ENCODE assay signal across 16 cellular contexts in the genomic region with DNA sequence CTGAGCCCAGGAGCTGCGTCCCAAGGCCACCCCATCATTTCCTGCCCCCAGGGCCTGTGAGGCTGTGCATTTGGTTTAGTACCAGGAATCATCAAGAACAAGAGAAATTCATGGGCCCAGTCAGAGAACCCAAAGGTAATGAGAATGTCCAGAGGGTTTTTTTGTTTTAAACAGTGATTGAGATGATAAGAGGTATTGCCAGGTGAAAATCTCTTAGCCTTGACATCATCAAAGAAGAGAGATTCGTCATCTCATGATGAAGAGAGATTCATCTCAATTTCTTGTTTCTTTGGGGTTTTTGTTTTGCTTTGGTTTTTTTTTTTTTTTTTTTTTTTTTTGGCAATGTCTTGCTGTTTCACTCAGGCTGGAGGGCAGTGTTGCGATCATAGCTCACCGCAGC.
DNase-seq lines count a peak whose midpoint lies in the region; ATAC-seq and TF ChIP-seq lines count a peak whose summit lies in the region.
"Had no signal": no experiment of that assay in that cellular context is flagged by ENCODE, and none has a peak within 500 bp of the region (broad histone marks: within the 10 kb centered on the region; RNA-seq: fewer than 3 reads in every experiment).

No MANE protein-coding gene starts in this region.

- CTCF ChIA-PET in activated CD4-positive, alpha-beta memory T cell treated with anti-CD3 and anti-CD28 coated beads for 36 hours (lab: Charles Lee), result no interaction called here
- CTCF ChIA-PET in activated CD4-positive, alpha-beta memory T cell treated with anti-CD3 and anti-CD28 coated beads, Interleukin-2, amount 10 ng/mL, durations not matched to agents 7 days and 5 days (lab: Charles Lee), result no interaction called here

- no peak overlapping the region for H3K27ac Mint-ChIP-seq in activated CD4-positive, alpha-beta memory T cell treated with anti-CD3 and anti-CD28 coated beads for 36 hours
- H3K27ac Mint-ChIP-seq in activated CD4-positive, alpha-beta memory T cell treated with anti-CD3 and anti-CD28 coated beads, Interleukin-2, amount 10 ng/mL, durations not matched to agents 7 days and 5 days, result no peak overlapping the region
- peak overlapping the region; percentile 76 for H3K27ac Mint-ChIP-seq in activated T-helper 17 cell treated with anti-CD3 and anti-CD28 coated beads, Interleukin-2, amount 50 U/mL, for 72 hours
- H3K27ac Mint-ChIP-seq: CD14-positive monocyte; CD8-positive, alpha-beta T cell had no signal

- peaks cover 23% of the 10 kb centered on the region for H3K36me3 Mint-ChIP-seq in activated CD4-positive, alpha-beta memory T cell treated with anti-CD3 and anti-CD28 coated beads for 36 hours
- peaks cover 30% of the 10 kb centered on the region for H3K36me3 Mint-ChIP-seq in activated CD4-positive, alpha-beta memory T cell treated with anti-CD3 and anti-CD28 coated beads, Interleukin-2, amount 10 ng/mL, durations not matched to agents 7 days and 5 days (ENCODE audit: low read depth)
- peaks cover 37% of the 10 kb centered on the region for H3K36me3 Mint-ChIP-seq in activated T-helper 17 cell treated with anti-CD3 and anti-CD28 coated beads, Interleukin-2, amount 50 U/mL, for 72 hours (ENCODE audit: low read depth)
- H3K36me3 Mint-ChIP-seq: IgD-negative memory B cell had no signal

- H3K27me3 ChIP-seq in right cardiac atrium (ENCODE audit: control insufficient read depth, insufficient read depth), result no peaks in the 10 kb centered on the region
- H3K27me3 ChIP-seq in BE2C, result no peaks in the 10 kb centered on the region

- H3K4me1 Mint-ChIP-seq in activated CD4-positive, alpha-beta memory T cell treated with anti-CD3 and anti-CD28 coated beads for 36 hours (ENCODE audit: low read depth), result peaks cover 80% of the 10 kb centered on the region
- H3K4me1 Mint-ChIP-seq in activated CD4-positive, alpha-beta memory T cell treated with anti-CD3 and anti-CD28 coated beads, Interleukin-2, amount 10 ng/mL, durations not matched to agents 7 days and 5 days, result peaks cover 38% of the 10 kb centered on the region
- H3K4me1 Mint-ChIP-seq in activated T-helper 17 cell treated with anti-CD3 and anti-CD28 coated beads, Interleukin-2, amount 50 U/mL, for 72 hours, result peaks cover 60% of the 10 kb centered on the region

- WGBS in right cardiac atrium, result 97% methylated on average over 4 of the region's 4 CpGs

- H3K27me3 Mint-ChIP-seq in activated CD4-positive, alpha-beta memory T cell treated with anti-CD3 and anti-CD28 coated beads for 36 hours, result no peaks in the 10 kb centered on the region
- H3K27me3 Mint-ChIP-seq in activated CD4-positive, alpha-beta memory T cell treated with anti-CD3 and anti-CD28 coated beads, Interleukin-2, amount 10 ng/mL, durations not matched to agents 7 days and 5 days, result no peaks in the 10 kb centered on the region
- H3K27me3 Mint-ChIP-seq in activated T-helper 17 cell treated with anti-CD3 and anti-CD28 coated beads, Interleukin-2, amount 50 U/mL, for 72 hours, result no peaks in the 10 kb centered on the region

- TF ChIP-seq CTCF in C4-2B (conservative IDR thresholded peaks at IDR 0.05), result no peak
- no peak for TF ChIP-seq CTCF in BE2C (IDR thresholded peaks at IDR 0.05; ENCODE audit: low read depth, low read length)
- TF ChIP-seq CTCF in omental fat pad (IDR thresholded peaks at IDR 0.05), result no peak

- POLR2A ChIA-PET in activated CD4-positive, alpha-beta memory T cell treated with anti-CD3 and anti-CD28 coated beads for 36 hours (lab: Charles Lee), result interaction anchor here (0.7 kb wide), 1 partner anchor 1485 kb away, joined by 3 read pairs; no protein-coding TSS in a partner anchor
- POLR2A ChIA-PET in activated CD4-positive, alpha-beta memory T cell treated with anti-CD3 and anti-CD28 coated beads, Interleukin-2, amount 10 ng/mL, durations not matched to agents 7 days and 5 days (lab: Charles Lee), result no interaction called here

- peak; percentile 28 for DNase-seq in activated CD4-positive, alpha-beta memory T cell treated with anti-CD3 and anti-CD28 coated beads for 36 hours
- DNase-seq in activated CD4-positive, alpha-beta memory T cell treated with anti-CD3 and anti-CD28 coated beads, Interleukin-2, amount 10 ng/mL, durations not matched to agents 7 days and 5 days, result no peak
- DNase-seq in M059J (ENCODE audit: low read depth), result peak; percentile 8
- no peak for DNase-seq in right cardiac atrium
- no peak for DNase-seq in BE2C
- no peak for DNase-seq in omental fat pad (ENCODE audit: low spot score)
- DNase-seq: Calu3; CD8-positive, alpha-beta T cell; DMS79 treated with DMSO at 0.1 percent for 48 hours; GF-D8 had no signal

- H3K4me3 Mint-ChIP-seq in activated CD4-positive, alpha-beta memory T cell treated with anti-CD3 and anti-CD28 coated beads for 36 hours, result no peak overlapping the region
- H3K4me3 Mint-ChIP-seq in activated CD4-positive, alpha-beta memory T cell treated with anti-CD3 and anti-CD28 coated beads, Interleukin-2, amount 10 ng/mL, durations not matched to agents 7 days and 5 days, result no peak overlapping the region
- H3K4me3 Mint-ChIP-seq in activated T-helper 17 cell treated with anti-CD3 and anti-CD28 coated beads, Interleukin-2, amount 50 U/mL, for 72 hours, result no peak overlapping the region
- H3K4me3 Mint-ChIP-seq: CD14-positive monocyte; CD8-positive, alpha-beta T cell; IgD-negative memory B cell had no signal

- peaks cover 4% of the 10 kb centered on the region for H3K4me1 ChIP-seq in right cardiac atrium (ENCODE audit: control insufficient read depth, insufficient read depth, low read length)
- peaks cover 28% of the 10 kb centered on the region for H3K4me1 ChIP-seq in BE2C
- H3K4me1 ChIP-seq: HAP-1 had no signal

- H3K9me3 Mint-ChIP-seq in activated CD4-positive, alpha-beta memory T cell treated with anti-CD3 and anti-CD28 coated beads for 36 hours, result no peaks in the 10 kb centered on the region
- no peaks in the 10 kb centered on the region for H3K9me3 Mint-ChIP-seq in activated CD4-positive, alpha-beta memory T cell treated with anti-CD3 and anti-CD28 coated beads, Interleukin-2, amount 10 ng/mL, durations not matched to agents 7 days and 5 days
- no peaks in the 10 kb centered on the region for H3K9me3 Mint-ChIP-seq in activated T-helper 17 cell treated with anti-CD3 and anti-CD28 coated beads, Interleukin-2, amount 50 U/mL, for 72 hours
- H3K9me3 Mint-ChIP-seq: CD8-positive, alpha-beta T cell had no signal

- peak; percentile 25 for ATAC-seq in activated T-helper 17 cell treated with anti-CD3 and anti-CD28 coated beads, Interleukin-2, amount 50 U/mL, for 72 hours (replicated peaks)
- no peak for ATAC-seq in right cardiac atrium
- ATAC-seq in omental fat pad (ENCODE audit: low FRiP score), result no peak
- ATAC-seq: CD8-positive, alpha-beta T cell; HepG2 had no signal

- intact Hi-C loops in activated CD4-positive, alpha-beta memory T cell treated with anti-CD3 and anti-CD28 coated beads for 36 hours (cut with micrococcal nuclease), result no loop called here
- intact Hi-C loops in right cardiac atrium (cut with DNase I), result no loop called here

- H3K9me3 ChIP-seq in right cardiac atrium (ENCODE audit: control insufficient read depth, low read length) (no peaks in the 10 kb centered on the region), BE2C (no peaks in the 10 kb centered on the region)
- H3K9me3 ChIP-seq: HAP-1 had no signal

- H3K4me3 ChIP-seq in right cardiac atrium (ENCODE audit: low read length) (no peak overlapping the region), BE2C (ENCODE audit: low read depth, low read length) (no peak overlapping the region)
- H3K4me3 ChIP-seq: HAP-1 had no signal

- H3K36me3 ChIP-seq in BE2C, result no peaks in the 10 kb centered on the region
- H3K36me3 ChIP-seq: HAP-1 had no signal

- peak overlapping the region; percentile 98 for H3K27ac ChIP-seq in C4-2B
- no peak overlapping the region for H3K27ac ChIP-seq in right cardiac atrium (ENCODE audit: low read length)

Comparison
In these comparisons a context has a peak if more than half of its experiments do, and no peak if none do; other contexts are left out.
1. DNase-seq: peak in activated CD4-positive, alpha-beta memory T cell treated with anti-CD3 and anti-CD28 coated beads for 36 hours (single experiment) and M059J (single experiment); none in activated CD4-positive, alpha-beta memory T cell treated with anti-CD3 and anti-CD28 coated beads, Interleukin-2, amount 10 ng/mL, durations not matched to agents 7 days and 5 days (single experiment), right cardiac atrium (0 of 3), BE2C (single experiment) and omental fat pad (single experiment).